In the genomic region with DNA sequence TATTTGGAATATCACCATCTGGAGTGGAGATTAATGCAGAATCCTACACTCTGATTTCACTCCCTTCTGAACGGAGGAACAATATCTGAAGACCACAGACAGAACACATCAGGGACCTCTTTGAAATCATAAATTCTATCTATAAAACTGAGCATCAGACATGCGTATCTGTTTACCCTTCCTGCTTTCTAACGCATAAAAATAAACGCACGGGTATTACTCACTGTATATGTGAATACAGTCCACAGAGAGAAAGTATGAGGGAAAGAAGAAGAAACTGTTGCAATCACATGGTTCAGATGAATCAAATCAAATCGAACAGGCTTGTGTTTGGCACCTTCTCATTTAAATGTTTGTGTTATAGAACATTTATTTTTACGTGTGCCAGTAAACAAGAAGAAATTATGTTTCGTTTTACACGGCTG, we compare ENCODE assay signal across 1 cellular context.
TF ChIP-seq lines count a peak whose summit lies in the region.

No MANE protein-coding gene starts in this region.

TF ChIP-seq in HepG2, 621 proteins besides CTCF, POLR2A, EP300 and RAD21 (continued from another document):
- TF ChIP-seq ZNF788 (CRISPR knock-in tag; IDR thresholded peaks at IDR 0.05; ENCODE audit: borderline replicate concordance) (no peak), ZNF792 (CRISPR knock-in tag; IDR thresholded peaks at IDR 0.05) (no peak), FOXA1 (IDR thresholded peaks at IDR 0.05) (no peak), FOXA1 (CRISPR knock-in tag; IDR thresholded peaks at IDR 0.05) (no peak), ZNF282 (IDR thresholded peaks at IDR 0.05; ENCODE audit: partially characterized antibody) (no peak), KDM1A (CRISPR knock-in tag; IDR thresholded peaks at IDR 0.05) (no peak), ZNF335 (CRISPR knock-in tag; IDR thresholded peaks at IDR 0.05) (no peak)
- TF ChIP-seq, protein P1, sequence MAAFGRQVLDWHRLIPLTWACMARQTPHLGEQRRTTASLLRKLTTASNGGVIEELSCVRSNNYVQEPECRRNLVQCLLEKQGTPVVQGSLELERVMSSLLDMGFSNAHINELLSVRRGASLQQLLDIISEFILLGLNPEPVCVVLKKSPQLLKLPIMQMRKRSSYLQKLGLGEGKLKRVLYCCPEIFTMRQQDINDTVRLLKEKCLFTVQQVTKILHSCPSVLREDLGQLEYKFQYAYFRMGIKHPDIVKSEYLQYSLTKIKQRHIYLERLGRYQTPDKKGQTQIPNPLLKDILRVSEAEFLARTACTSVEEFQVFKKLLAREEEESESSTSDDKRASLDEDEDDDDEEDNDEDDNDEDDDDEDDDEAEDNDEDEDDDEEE (CRISPR knock-in tag; IDR thresholded peaks at IDR 0.05) = no peak
- TF ChIP-seq, protein P2, sequence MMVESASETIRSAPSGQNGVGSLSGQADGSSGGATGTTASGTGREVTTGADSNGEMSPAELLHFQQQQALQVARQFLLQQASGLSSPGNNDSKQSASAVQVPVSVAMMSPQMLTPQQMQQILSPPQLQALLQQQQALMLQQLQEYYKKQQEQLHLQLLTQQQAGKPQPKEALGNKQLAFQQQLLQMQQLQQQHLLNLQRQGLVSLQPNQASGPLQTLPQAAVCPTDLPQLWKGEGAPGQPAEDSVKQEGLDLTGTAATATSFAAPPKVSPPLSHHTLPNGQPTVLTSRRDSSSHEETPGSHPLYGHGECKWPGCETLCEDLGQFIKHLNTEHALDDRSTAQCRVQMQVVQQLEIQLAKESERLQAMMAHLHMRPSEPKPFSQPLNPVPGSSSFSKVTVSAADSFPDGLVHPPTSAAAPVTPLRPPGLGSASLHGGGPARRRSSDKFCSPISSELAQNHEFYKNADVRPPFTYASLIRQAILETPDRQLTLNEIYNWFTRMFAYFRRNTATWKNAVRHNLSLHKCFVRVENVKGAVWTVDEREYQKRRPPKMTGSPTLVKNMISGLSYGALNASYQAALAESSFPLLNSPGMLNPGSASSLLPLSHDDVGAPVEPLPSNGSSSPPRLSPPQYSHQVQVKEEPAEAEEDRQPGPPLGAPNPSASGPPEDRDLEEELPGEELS (CRISPR knock-in tag; IDR thresholded peaks at IDR 0.05) = no peak
- TF ChIP-seq, protein P3, sequence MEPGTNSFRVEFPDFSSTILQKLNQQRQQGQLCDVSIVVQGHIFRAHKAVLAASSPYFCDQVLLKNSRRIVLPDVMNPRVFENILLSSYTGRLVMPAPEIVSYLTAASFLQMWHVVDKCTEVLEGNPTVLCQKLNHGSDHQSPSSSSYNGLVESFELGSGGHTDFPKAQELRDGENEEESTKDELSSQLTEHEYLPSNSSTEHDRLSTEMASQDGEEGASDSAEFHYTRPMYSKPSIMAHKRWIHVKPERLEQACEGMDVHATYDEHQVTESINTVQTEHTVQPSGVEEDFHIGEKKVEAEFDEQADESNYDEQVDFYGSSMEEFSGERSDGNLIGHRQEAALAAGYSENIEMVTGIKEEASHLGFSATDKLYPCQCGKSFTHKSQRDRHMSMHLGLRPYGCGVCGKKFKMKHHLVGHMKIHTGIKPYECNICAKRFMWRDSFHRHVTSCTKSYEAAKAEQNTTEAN (CRISPR knock-in tag; conservative IDR thresholded peaks at IDR 0.05) = no peak
- TF ChIP-seq, protein P4, sequence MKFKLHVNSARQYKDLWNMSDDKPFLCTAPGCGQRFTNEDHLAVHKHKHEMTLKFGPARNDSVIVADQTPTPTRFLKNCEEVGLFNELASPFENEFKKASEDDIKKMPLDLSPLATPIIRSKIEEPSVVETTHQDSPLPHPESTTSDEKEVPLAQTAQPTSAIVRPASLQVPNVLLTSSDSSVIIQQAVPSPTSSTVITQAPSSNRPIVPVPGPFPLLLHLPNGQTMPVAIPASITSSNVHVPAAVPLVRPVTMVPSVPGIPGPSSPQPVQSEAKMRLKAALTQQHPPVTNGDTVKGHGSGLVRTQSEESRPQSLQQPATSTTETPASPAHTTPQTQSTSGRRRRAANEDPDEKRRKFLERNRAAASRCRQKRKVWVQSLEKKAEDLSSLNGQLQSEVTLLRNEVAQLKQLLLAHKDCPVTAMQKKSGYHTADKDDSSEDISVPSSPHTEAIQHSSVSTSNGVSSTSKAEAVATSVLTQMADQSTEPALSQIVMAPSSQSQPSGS (CRISPR knock-in tag; IDR thresholded peaks at IDR 0.05) = no peak
- TF ChIP-seq, protein P5, sequence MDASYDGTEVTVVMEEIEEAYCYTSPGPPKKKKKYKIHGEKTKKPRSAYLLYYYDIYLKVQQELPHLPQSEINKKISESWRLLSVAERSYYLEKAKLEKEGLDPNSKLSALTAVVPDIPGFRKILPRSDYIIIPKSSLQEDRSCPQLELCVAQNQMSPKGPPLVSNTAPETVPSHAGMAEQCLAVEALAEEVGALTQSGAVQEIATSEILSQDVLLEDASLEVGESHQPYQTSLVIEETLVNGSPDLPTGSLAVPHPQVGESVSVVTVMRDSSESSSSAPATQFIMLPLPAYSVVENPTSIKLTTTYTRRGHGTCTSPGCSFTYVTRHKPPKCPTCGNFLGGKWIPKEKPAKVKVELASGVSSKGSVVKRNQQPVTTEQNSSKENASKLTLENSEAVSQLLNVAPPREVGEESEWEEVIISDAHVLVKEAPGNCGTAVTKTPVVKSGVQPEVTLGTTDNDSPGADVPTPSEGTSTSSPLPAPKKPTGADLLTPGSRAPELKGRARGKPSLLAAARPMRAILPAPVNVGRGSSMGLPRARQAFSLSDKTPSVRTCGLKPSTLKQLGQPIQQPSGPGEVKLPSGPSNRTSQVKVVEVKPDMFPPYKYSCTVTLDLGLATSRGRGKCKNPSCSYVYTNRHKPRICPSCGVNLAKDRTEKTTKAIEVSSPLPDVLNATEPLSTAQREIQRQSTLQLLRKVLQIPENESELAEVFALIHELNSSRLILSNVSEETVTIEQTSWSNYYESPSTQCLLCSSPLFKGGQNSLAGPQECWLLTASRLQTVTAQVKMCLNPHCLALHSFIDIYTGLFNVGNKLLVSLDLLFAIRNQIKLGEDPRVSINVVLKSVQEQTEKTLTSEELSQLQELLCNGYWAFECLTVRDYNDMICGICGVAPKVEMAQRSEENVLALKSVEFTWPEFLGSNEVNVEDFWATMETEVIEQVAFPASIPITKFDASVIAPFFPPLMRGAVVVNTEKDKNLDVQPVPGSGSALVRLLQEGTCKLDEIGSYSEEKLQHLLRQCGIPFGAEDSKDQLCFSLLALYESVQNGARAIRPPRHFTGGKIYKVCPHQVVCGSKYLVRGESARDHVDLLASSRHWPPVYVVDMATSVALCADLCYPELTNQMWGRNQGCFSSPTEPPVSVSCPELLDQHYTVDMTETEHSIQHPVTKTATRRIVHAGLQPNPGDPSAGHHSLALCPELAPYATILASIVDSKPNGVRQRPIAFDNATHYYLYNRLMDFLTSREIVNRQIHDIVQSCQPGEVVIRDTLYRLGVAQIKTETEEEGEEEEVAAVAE (CRISPR knock-in tag; IDR thresholded peaks at IDR 0.05; ENCODE audit: borderline replicate concordance) = no peak
TF ChIP-seq in HepG2: peak in this region for 0.
